11 cellular contexts compared by ENCODE assay signal in genomic region chr5:134551891-134552290, GRCh38. TPM values are rescaled to one million over a fixed set of nuclear protein-coding genes. Genes with fewer than 3 reads are reported as not detected.
DNase-seq lines count a peak whose midpoint lies in the region; ATAC-seq and TF ChIP-seq lines count a peak whose summit lies in the region.
"Had no signal": no experiment of that assay in that cellular context is flagged by ENCODE, and none has a peak within 500 bp of the region (broad histone marks: within the 10 kb centered on the region; RNA-seq: fewer than 3 reads in every experiment).

No MANE protein-coding gene starts in this region.

- H3K4me1 ChIP-seq in RWPE2 (ENCODE audit: insufficient read depth, poor library complexity, severe bottlenecking), result peaks cover 52% of the 10 kb centered on the region
- H3K4me1 ChIP-seq in skeletal muscle satellite cell (ENCODE audit: control insufficient read depth, insufficient read depth, low read length), result peaks cover 82% of the 10 kb centered on the region
- H3K4me1 ChIP-seq in spleen, result peaks cover 49 to 100% (median 82%) of the 10 kb centered on the region in 6 donors

- H3K27ac ChIP-seq in RWPE2 (ENCODE audit: poor library complexity, severe bottlenecking), result peak overlapping the region; percentile 83
- H3K27ac ChIP-seq in epithelial cell of prostate, result peak overlapping the region; percentile 67
- H3K27ac ChIP-seq in spleen, result peak overlapping the region in 2 of 8 donors; percentile 42 to 77
- H3K27ac ChIP-seq: WERI-Rb-1 had no signal

- no peak overlapping the region for H3K4me3 ChIP-seq in RWPE2 (ENCODE audit: severe bottlenecking)
- H3K4me3 ChIP-seq in skeletal muscle satellite cell (ENCODE audit: low read length), result no peak overlapping the region
- no peak overlapping the region for H3K4me3 ChIP-seq in spleen

- TF ChIP-seq CTCF in RWPE2 (IDR thresholded peaks at IDR 0.05; ENCODE audit: poor library complexity, severe bottlenecking) (no peak), spleen (IDR thresholded peaks at IDR 0.05 in 8 of 11, conservative IDR thresholded peaks at IDR 0.05 in 3 of 11) (no peak)

- H3K4me2 ChIP-seq in skeletal muscle satellite cell (ENCODE audit: low read length), result peak overlapping the region; percentile 53

- H3K9me3 ChIP-seq in RWPE2 (ENCODE audit: severe bottlenecking) (no peaks in the 10 kb centered on the region), skeletal muscle satellite cell (replicated peaks; ENCODE audit: low read length) (no peaks in the 10 kb centered on the region), spleen (no peaks in the 10 kb centered on the region)

- 89 to 98% (median 90%) methylated on average over 8 of the region's 8 CpGs for WGBS in spleen, 5 donors

- H3K9ac ChIP-seq in skeletal muscle satellite cell (ENCODE audit: low read depth, low read length), result peak overlapping the region; percentile 52

- intact Hi-C loops in spleen (cut with DNase I; ENCODE audit: low total_unique reads), result no loop called here

- TF ChIP-seq POLR2A in spleen (IDR thresholded peaks at IDR 0.05), result no peak

- H3K36me3 ChIP-seq in RWPE2 (ENCODE audit: low read depth), result peaks cover 80% of the 10 kb centered on the region
- peaks cover 29% of the 10 kb centered on the region for H3K36me3 ChIP-seq in skeletal muscle satellite cell (ENCODE audit: insufficient read depth, low read length)
- peaks cover 4 to 91% (median 27%) of the 10 kb centered on the region in 6 donors for H3K36me3 ChIP-seq in spleen

- H3K27me3 ChIP-seq in RWPE2 (ENCODE audit: insufficient read depth, poor library complexity, severe bottlenecking) (no peaks in the 10 kb centered on the region), skeletal muscle satellite cell (ENCODE audit: control insufficient read depth, insufficient read depth, low read length) (no peaks in the 10 kb centered on the region), spleen (replicated peaks in 1 of 7) (no peaks in the 10 kb centered on the region)

- ATAC-seq in RWPE2 (ENCODE audit: low read depth) (peak; percentile 20; the same call in 2 of the 3 replicates), HG03159 (IDR thresholded peaks at IDR 0.05; ENCODE audit: unreplicated experiment) (no peak), GM19035 (IDR thresholded peaks at IDR 0.05; ENCODE audit: unreplicated experiment) (no peak)
- ATAC-seq: left colon had no signal

- DNase-seq in EH (ENCODE audit: low read depth) (peak; percentile 58), RWPE2 (ENCODE audit: low spot score) (peak; percentile 69), epithelial cell of prostate (ENCODE audit: low read depth, low spot score) (no peak), spleen (no peak)
- DNase-seq: GDM1, H7, left colon, WERI-Rb-1 had no signal

RNA-seq across cellular contexts. Expression of gene JADE2, which starts 26.4 kb away (rescaled TPM):
- 23.8 and 35.8 TPM in 2 replicates for total RNA-seq in skeletal muscle satellite cell (2012; rRNA removed)
- total RNA-seq in spleen, result 100 to 1,000 TPM in 3 of 7 donors, 10 to 100 TPM in 4; 85.9 to 131 (median 95.9) TPM
- 10 to 100 TPM; 12.3 to 30.8 (median 14.8) TPM for polyA plus RNA-seq in spleen

Comparison
In these comparisons a context has a peak if more than half of its experiments do, and no peak if none do; other contexts are left out.
1. DNase-seq: peak in EH (single experiment) and RWPE2 (single experiment); none in epithelial cell of prostate (single experiment) and spleen (single experiment).